Comparison of ENCODE assay signal across 24 cellular contexts in genomic region chr16:10530685-10531084, GRCh38. TPM values are rescaled to one million over a fixed set of nuclear protein-coding genes. Genes with fewer than 3 reads are reported as not detected.
A peak's percentile ranks its signal among the peaks of the same experiment; 100 is the strongest.
DNase-seq lines count a peak whose midpoint lies in the region; ATAC-seq and TF ChIP-seq lines count a peak whose summit lies in the region.
"Had no signal": no experiment of that assay in that cellular context is flagged by ENCODE, and none has a peak within 500 bp of the region (broad histone marks: within the 10 kb centered on the region; RNA-seq: fewer than 3 reads in every experiment).

No MANE protein-coding gene starts in this region.

- intact Hi-C loops in Right ventricle myocardium superior (cut with DNase I) (no loop called here), heart right ventricle (cut with DNase I) (loop anchor here in 1 of 10 donors (5.0 kb wide), 1 partner anchor 37 kb away; no protein-coding TSS in a partner anchor), left ventricle myocardium superior (cut with micrococcal nuclease) (no loop called here), psoas muscle (cut with DNase I) (loop anchor here in 1 of 2 donors (5.0 kb wide), 1 partner anchor 392 kb away; no protein-coding TSS in a partner anchor), esophagus muscularis mucosa (cut with DNase I) (no loop called here)

- no peak for TF ChIP-seq POLR2A in esophagus muscularis mucosa (IDR thresholded peaks at IDR 0.05; ENCODE audit: low read depth)

- ATAC-seq in Right ventricle myocardium superior (ENCODE audit: poor library complexity): peak; percentile 87
- ATAC-seq in heart right ventricle: peak; percentile 35 to 87 (median 78)
- peak; percentile 92 for ATAC-seq in left ventricle myocardium superior
- ATAC-seq in psoas muscle: peak; percentile 71 to 75 (median 72)
- ATAC-seq: A549, GM23338 had no signal

- TF ChIP-seq CTCF in heart right ventricle (IDR thresholded peaks at IDR 0.05) (no peak), psoas muscle (IDR thresholded peaks at IDR 0.05) (no peak), esophagus muscularis mucosa (IDR thresholded peaks at IDR 0.05) (no peak)

- no peaks in the 10 kb centered on the region for H3K9me3 ChIP-seq in heart right ventricle
- H3K9me3 ChIP-seq in psoas muscle: no peaks in the 10 kb centered on the region
- H3K9me3 ChIP-seq in esophagus muscularis mucosa: no peaks in the 10 kb centered on the region
- H3K9me3 ChIP-seq: A549; BE2C; BLaER1 treated with 17β-estradiol and CSF1 and Interleukin-3, amounts not matched to agents 10 nM and 100 nM; HAP-1 had no signal

- H3K4me1 ChIP-seq in heart right ventricle (peaks cover 0 to 12% (median 0%) of the 10 kb centered on the region in 9 donors), psoas muscle (peaks cover 19% of the 10 kb centered on the region), esophagus muscularis mucosa (no peaks in the 10 kb centered on the region)
- H3K4me1 ChIP-seq: BE2C; BLaER1 treated with 17β-estradiol and CSF1 and Interleukin-3, amounts not matched to agents 10 nM and 100 nM; HAP-1 had no signal

- TF ChIP-seq EP300 in esophagus muscularis mucosa (IDR thresholded peaks at IDR 0.05): no peak

- DNase-seq in Right ventricle myocardium superior (no peak), heart right ventricle (no peak), left ventricle myocardium superior (no peak), psoas muscle (no peak), CD1c-positive myeloid dendritic cell (ENCODE audit: extremely low spot score) (no peak), esophagus muscularis mucosa (ENCODE audit: extremely low spot score) (no peak)
- no peak for DNase-seq in activated CD4-positive, alpha-beta T cell treated with anti-CD3 and anti-CD28 coated beads, Interleukin-2, amount 50 U/mL, for 4 hours
- DNase-seq in activated effector memory CD4-positive, alpha-beta T cell treated with Interleukin-2 at 50 U/mL for 16 hours: no peak
- DNase-seq: 8988T; ACHN; AML-193; BE2C; Calu3; CD4-positive, alpha-beta memory T cell; COR-L47; DMS53; DMS79 treated with DMSO at 0.1 percent for 48 hours; GF-D8; HFFc6 had no signal

- WGBS in heart right ventricle, 2 donors: 58 to 74% methylated on average over 12 to 14 of the region's 14 CpGs
- 46 to 59% (median 52%) methylated on average over 14 of the region's 14 CpGs for WGBS in psoas muscle, 3 donors
- WGBS in esophagus muscularis mucosa: 77% methylated on average over 12 of the region's 14 CpGs

- H3K27ac ChIP-seq in heart right ventricle (peak overlapping the region in 7 of 10 donors; percentile 17 to 69 (median 47)), psoas muscle (peak overlapping the region; percentile 41), esophagus muscularis mucosa (replicated peaks in 1 of 4) (no peak overlapping the region)
- H3K27ac ChIP-seq: A549; BLaER1 treated with 17β-estradiol and CSF1 and Interleukin-3, amounts not matched to agents 10 nM and 100 nM had no signal

- H3K4me3 ChIP-seq in heart right ventricle (no peak overlapping the region), psoas muscle (no peak overlapping the region), esophagus muscularis mucosa (no peak overlapping the region)
- H3K4me3 ChIP-seq: A549; BLaER1 treated with 17β-estradiol and CSF1 and Interleukin-3, amounts not matched to agents 10 nM and 100 nM; GM23338; HAP-1 had no signal

- H3K27me3 ChIP-seq in heart right ventricle (no peaks in the 10 kb centered on the region), psoas muscle (ENCODE audit: insufficient read depth in 3 of 3, low read length in 2 of 3) (no peaks in the 10 kb centered on the region), esophagus muscularis mucosa (no peaks in the 10 kb centered on the region)
- H3K27me3 ChIP-seq: BE2C; BLaER1 treated with 17β-estradiol and CSF1 and Interleukin-3, amounts not matched to agents 10 nM and 100 nM had no signal

- H3K36me3 ChIP-seq in heart right ventricle: peaks cover 0 to 98% (median 40%) of the 10 kb centered on the region in 9 donors
- H3K36me3 ChIP-seq in psoas muscle (ENCODE audit: insufficient read depth in 1 of 2, low read depth in 1 of 2): peaks cover 0 to 18% of the 10 kb centered on the region in 2 donors
- H3K36me3 ChIP-seq in esophagus muscularis mucosa: peaks cover 17 to 98% (median 67%) of the 10 kb centered on the region in 4 donors
- H3K36me3 ChIP-seq: BE2C had no signal

RNA-seq across cellular contexts. Expression of gene EMP2, which starts 49.7 kb away (rescaled TPM):
- total RNA-seq in Right ventricle myocardium superior (81.0 TPM), heart right ventricle (100 to 1,000 TPM in 1 of 10 donors, 10 to 100 TPM in 9; 44.6 to 108 (median 62.0) TPM), left ventricle myocardium superior (96.4 TPM), psoas muscle (10 to 100 TPM; 11.0 to 25.4 (median 17.7) TPM), esophagus muscularis mucosa (10 to 100 TPM; 44.1 to 87.1 (median 57.3) TPM)
- polyA plus RNA-seq in heart right ventricle (10 to 100 TPM; 36.1 to 40.9 TPM), psoas muscle (10 to 100 TPM in 1 of 3 donors, 1 to 10 TPM in 2; 8.0 to 22.8 (median 9.9) TPM)
- total RNA-seq: CD4-positive, alpha-beta memory T cell had no signal
- polyA plus RNA-seq: CD14-positive monocyte; CD4-positive, alpha-beta memory T cell had no signal

Comparison
In these comparisons a context has a peak if more than half of its experiments do, and no peak if none do; other contexts are left out.
1. H3K27ac ChIP-seq: peak in heart right ventricle (7 of 10) and psoas muscle (single experiment); none in esophagus muscularis mucosa (0 of 4).
2. Peak in every context shown above with its lines, with median percentiles within 50 percentile points of each other: ATAC-seq.